In genomic region chr14:88380405-88380804, GRCh38 we compare ENCODE assay signal across 9 cellular contexts.
A peak's percentile ranks its signal among the peaks of the same experiment; 100 is the strongest.
DNase-seq lines count a peak whose midpoint lies in the region; ATAC-seq and FAIRE-seq lines count a peak whose summit lies in the region.
"Had no signal": no experiment of that assay in that cellular context is flagged by ENCODE, and none has a peak within 500 bp of the region (broad histone marks: within the 10 kb centered on the region; RNA-seq: fewer than 3 reads in every experiment).

No MANE protein-coding gene starts in this region.

- DNase-seq in DMS153 treated with DMSO at 0.1 percent for 48 hours (lab: John Stamatoyannopoulos, UW; ENCODE audit: unreplicated experiment) (peak; percentile 45), HTR-8/SVneo (ENCODE audit: insufficient read length, low spot score) (peak; percentile 11), SW480 (ENCODE audit: low spot score) (peak; percentile 38), left kidney (ENCODE audit: low read depth, low spot score) (peak; percentile 21), GM19238 (ENCODE audit: insufficient read length, low spot score) (no peak)
- DNase-seq: activated T-cell treated with anti-CD3 and anti-CD28 coated beads, Interleukin-2, amount 50 U/mL, for 48 hours had no signal

- H3K27ac Mint-ChIP-seq in stimulated activated memory B cell treated with anti-CD40 and anti-IgM and Interleukin-4, amounts not matched to agents 10 μg/mL and 1 μg/mL and 100 μg/mL, for 72 hours, result no peak overlapping the region

- H3K4me3 Mint-ChIP-seq in stimulated activated memory B cell treated with anti-CD40 and anti-IgM and Interleukin-4, amounts not matched to agents 10 μg/mL and 1 μg/mL and 100 μg/mL, for 72 hours, result no peak overlapping the region

- peaks cover 10% of the 10 kb centered on the region for H3K27me3 Mint-ChIP-seq in stimulated activated memory B cell treated with anti-CD40 and anti-IgM and Interleukin-4, amounts not matched to agents 10 μg/mL and 1 μg/mL and 100 μg/mL, for 72 hours

- peaks cover 7% of the 10 kb centered on the region for H3K4me1 Mint-ChIP-seq in stimulated activated memory B cell treated with anti-CD40 and anti-IgM and Interleukin-4, amounts not matched to agents 10 μg/mL and 1 μg/mL and 100 μg/mL, for 72 hours

- ATAC-seq in GM19351 (IDR thresholded peaks at IDR 0.05; ENCODE audit: unreplicated experiment) (no peak), HG03571 (IDR thresholded peaks at IDR 0.05; ENCODE audit: unreplicated experiment) (no peak)
- ATAC-seq in stimulated activated memory B cell treated with anti-CD40 and anti-IgM and Interleukin-4, amounts not matched to agents 10 μg/mL and 1 μg/mL and 100 μg/mL, for 72 hours, result no peak

- H3K36me3 Mint-ChIP-seq in stimulated activated memory B cell treated with anti-CD40 and anti-IgM and Interleukin-4, amounts not matched to agents 10 μg/mL and 1 μg/mL and 100 μg/mL, for 72 hours, result no peaks in the 10 kb centered on the region

- no peak for FAIRE-seq in HTR-8/SVneo (lab: Jason Lieb, UNC)

- no peaks in the 10 kb centered on the region for H3K9me3 Mint-ChIP-seq in stimulated activated memory B cell treated with anti-CD40 and anti-IgM and Interleukin-4, amounts not matched to agents 10 μg/mL and 1 μg/mL and 100 μg/mL, for 72 hours
